ENCODE assay signal across 8 cellular contexts in the genomic region with DNA sequence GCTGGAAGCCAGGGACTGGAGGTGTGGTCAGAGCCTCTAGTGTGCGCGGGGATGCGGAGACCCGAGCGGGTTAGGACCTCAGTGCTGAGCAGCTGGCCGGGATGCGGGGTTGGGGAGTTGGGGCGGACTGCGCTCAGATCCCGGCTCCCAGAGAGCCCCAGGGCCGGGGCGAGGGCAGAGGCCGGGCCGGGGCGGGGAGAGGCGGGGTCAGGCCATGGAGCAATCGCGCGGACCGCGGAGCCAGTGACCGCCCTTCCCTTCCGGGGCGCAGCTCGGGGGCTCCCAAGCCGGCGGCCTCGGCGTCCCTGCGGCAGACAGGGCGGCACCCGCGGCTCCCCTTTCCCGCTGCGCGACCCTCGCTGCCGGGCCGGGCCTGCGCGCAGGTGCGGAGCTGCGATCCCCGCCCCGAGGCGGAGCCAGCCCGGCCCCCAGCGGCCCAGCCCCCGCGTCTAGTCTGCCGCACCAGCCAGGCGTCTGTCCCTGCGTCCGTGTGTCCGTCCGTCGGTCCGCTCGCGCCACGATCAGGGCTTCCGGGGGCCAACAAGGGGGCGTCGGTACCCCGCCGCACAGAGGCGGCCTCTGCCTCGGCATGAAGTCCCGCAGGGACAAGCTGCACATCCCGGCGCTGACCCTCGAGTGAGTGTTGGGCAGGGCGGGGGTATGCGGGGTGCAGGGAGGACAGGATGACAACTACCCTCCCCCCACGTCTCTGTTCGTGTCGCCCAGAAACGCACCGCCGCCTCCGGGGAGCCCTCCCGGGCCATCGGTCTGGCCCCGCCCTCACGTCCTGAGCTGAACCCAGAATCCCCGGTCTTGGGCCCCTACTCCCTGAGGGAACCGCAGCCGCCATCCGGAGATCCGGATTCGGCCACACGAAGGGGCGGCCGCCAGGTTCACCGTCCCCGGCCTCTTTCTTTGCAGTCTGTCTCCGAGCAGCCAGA. TPM values are rescaled to one million over a fixed set of nuclear protein-coding genes. Genes with fewer than 3 reads are reported as not detected.
DNase-seq lines count a peak whose midpoint lies in the region; ATAC-seq and TF ChIP-seq lines count a peak whose summit lies in the region.

No MANE protein-coding gene starts in this region.

- H3K27me3 ChIP-seq in BJ (ENCODE audit: control insufficient read depth, insufficient read depth, low read length), result no peaks in the 10 kb centered on the region
- H3K27me3 ChIP-seq in effector memory CD4-positive, alpha-beta T cell (replicated peaks; ENCODE audit: control insufficient read depth, insufficient read depth, low read length, poor library complexity, severe bottlenecking), result no peaks in the 10 kb centered on the region
- H3K27me3 ChIP-seq in stomach smooth muscle (ENCODE audit: control insufficient read depth in 1 of 2, insufficient read depth in 2 of 2, low read length in 2 of 2), result peaks cover 13 to 25% of the 10 kb centered on the region in 2 donors

- peak overlapping the region; percentile 51 to 60 for H3K9ac ChIP-seq in stomach smooth muscle (ENCODE audit: low read length in 2 of 2)

- intact Hi-C loops in activated B cell treated with CpG ODN at 0.5 μM for 24 hours (cut with micrococcal nuclease), result loop anchor here (10.0 kb wide), 1 partner anchor 305 kb away; a partner anchor contains a TSS

- CTCF ChIA-PET in BJ (lab: Yijun Ruan, JAX) (interaction anchor here (0.6 to 2.4 kb wide), 8 partner anchors 8 to 911 kb away, joined by 3 to 9 read pairs (median 4); a partner anchor contains a TSS), HEK293T (lab: Yijun Ruan, JAX) (interaction anchor here (0.6 to 1.1 kb wide), 3 partner anchors 8 to 58 kb away, joined by 3 to 8 read pairs (median 3); no protein-coding TSS in a partner anchor), activated B cell treated with CpG ODN at 0.5 μM for 24 hours (lab: Charles Lee) (interaction anchor here (1.2 to 3.8 kb wide), 4 partner anchors 15 to 142 kb away, joined by 3 to 18 read pairs (median 4); a partner anchor contains a TSS)

- peaks cover 54% of the 10 kb centered on the region for H3K4me1 Mint-ChIP-seq in activated B cell treated with CpG ODN at 0.5 μM for 24 hours
- H3K4me1 Mint-ChIP-seq in mesothelial cell of epicardium, result peaks cover 4% of the 10 kb centered on the region

- DNase-seq in BJ (ENCODE audit: low read depth), result no peak
- DNase-seq in HEK293T (ENCODE audit: extremely low spot score), result peak; percentile 39
- DNase-seq in activated B cell treated with CpG ODN at 0.5 μM for 24 hours, result peak; percentile 62
- peak in 1 of 3 donors; percentile 23 for DNase-seq in effector memory CD4-positive, alpha-beta T cell
- DNase-seq in mesothelial cell of epicardium (ENCODE audit: low spot score in 2 of 2, unreplicated experiment in 2 of 2), result peak in 1 of 2 experiments; percentile 57
- DNase-seq in NCI-H1694 (lab: John Stamatoyannopoulos, UW), result no peak
- DNase-seq in NCI-H1092 (lab: John Stamatoyannopoulos, UW), result no peak

- H3K36me3 Mint-ChIP-seq in activated B cell treated with CpG ODN at 0.5 μM for 24 hours (ENCODE audit: low read depth) (peaks cover 37% of the 10 kb centered on the region), mesothelial cell of epicardium (no peaks in the 10 kb centered on the region)

- POLR2A ChIA-PET in BJ (lab: Charles Lee), result interaction anchor here (0.6 kb wide), 1 partner anchor 168 kb away, joined by 3 read pairs; no protein-coding TSS in a partner anchor
- POLR2A ChIA-PET in HEK293T (lab: Yijun Ruan, JAX), result interaction anchor here (1.4 to 1.7 kb wide), 4 partner anchors 8 to 171 kb away, joined by 3 to 6 read pairs (median 4); a partner anchor contains a TSS
- POLR2A ChIA-PET in activated B cell treated with CpG ODN at 0.5 μM for 24 hours (lab: Charles Lee), result interaction anchor here (0.7 to 9.7 kb wide), 16 partner anchors 9 to 170 kb away, joined by 3 to 146 read pairs (median 5); a partner anchor contains a TSS

- H3K36me3 ChIP-seq in BJ (ENCODE audit: control insufficient read depth, insufficient read depth, low read length) (peaks cover 3% of the 10 kb centered on the region), stomach smooth muscle (ENCODE audit: control insufficient read depth in 2 of 2, insufficient read depth in 2 of 2, low read length in 2 of 2) (no peaks in the 10 kb centered on the region)
- H3K36me3 ChIP-seq in effector memory CD4-positive, alpha-beta T cell (ENCODE audit: control insufficient read depth, insufficient read depth, low read length), result no peaks in the 10 kb centered on the region

- H3K4me3 Mint-ChIP-seq in activated B cell treated with CpG ODN at 0.5 μM for 24 hours (peak overlapping the region; percentile 80), mesothelial cell of epicardium (peak overlapping the region; percentile 69)

- ATAC-seq in activated B cell treated with CpG ODN at 0.5 μM for 24 hours (ENCODE audit: low read depth), result peak; percentile 57

- peak overlapping the region; percentile 66 for H3K27ac ChIP-seq in effector memory CD4-positive, alpha-beta T cell (ENCODE audit: insufficient read depth, low read length, poor library complexity, severe bottlenecking)
- H3K27ac ChIP-seq in stomach smooth muscle (ENCODE audit: low read length), result no peak overlapping the region

- H3K9me3 ChIP-seq in effector memory CD4-positive, alpha-beta T cell (ENCODE audit: control insufficient read depth, low read length), result no peaks in the 10 kb centered on the region
- no peaks in the 10 kb centered on the region for H3K9me3 ChIP-seq in stomach smooth muscle (ENCODE audit: control insufficient read depth in 2 of 2, low read length in 2 of 2)

- H3K4me3 ChIP-seq in BJ (ENCODE audit: low read depth, low read length) (peak overlapping the region; percentile 92), stomach smooth muscle (ENCODE audit: low read length in 2 of 2) (peak overlapping the region; percentile 68 to 76)
- peak overlapping the region; percentile 66 for H3K4me3 ChIP-seq in effector memory CD4-positive, alpha-beta T cell (ENCODE audit: insufficient read depth, low read depth, low read length, poor library complexity, severe bottlenecking)

- H3K27me3 Mint-ChIP-seq in activated B cell treated with CpG ODN at 0.5 μM for 24 hours (no peaks in the 10 kb centered on the region), mesothelial cell of epicardium (ENCODE audit: low read depth) (peaks cover 12% of the 10 kb centered on the region)

- no peak for TF ChIP-seq CTCF in BJ (IDR thresholded peaks at IDR 0.05; ENCODE audit: insufficient read depth, low read depth, low read length)
- TF ChIP-seq CTCF in activated B cell treated with CpG ODN at 0.5 μM for 24 hours (IDR thresholded peaks at IDR 0.05), result no peak
- no peak for TF ChIP-seq CTCF in mesothelial cell of epicardium (IDR thresholded peaks at IDR 0.05; ENCODE audit: unreplicated experiment)

- H3K27ac Mint-ChIP-seq in activated B cell treated with CpG ODN at 0.5 μM for 24 hours (peak overlapping the region; percentile 83), mesothelial cell of epicardium (no peak overlapping the region)

- H3K9me3 Mint-ChIP-seq in activated B cell treated with CpG ODN at 0.5 μM for 24 hours (no peaks in the 10 kb centered on the region), mesothelial cell of epicardium (no peaks in the 10 kb centered on the region)

- H3K4me1 ChIP-seq in effector memory CD4-positive, alpha-beta T cell (ENCODE audit: control insufficient read depth, insufficient read depth, low read length, poor library complexity, severe bottlenecking), result peaks cover 15% of the 10 kb centered on the region
- peaks cover 15% of the 10 kb centered on the region for H3K4me1 ChIP-seq in stomach smooth muscle (ENCODE audit: control insufficient read depth, insufficient read depth, low read length)

TF ChIP-seq in HEK293T, 16 proteins besides CTCF, POLR2A, EP300 and RAD21:
- TF ChIP-seq LEF1 (IDR thresholded peaks at IDR 0.05; ENCODE audit: borderline replicate concordance) (no peak), CTBP1 (IDR thresholded peaks at IDR 0.05; ENCODE audit: borderline replicate concordance) (no peak)

RNA-seq across cellular contexts. Expression of a gene that starts 12.4 kb away (rescaled TPM):
- polyA plus RNA-seq in BJ (2011; rRNA removed), result 1.9 and 2.8 TPM in 2 replicates
- 3.6 and 4.9 TPM in 2 replicates for polyA minus RNA-seq in BJ (2011; rRNA and poly(A)+ RNA removed)
- 44.3 and 48.6 TPM in 2 replicates for total RNA-seq in activated B cell treated with CpG ODN at 0.5 μM for 24 hours
- 15.0 to 17.0 TPM (median 16.0 TPM) in 3 replicates for total RNA-seq in mesothelial cell of epicardium

RNA-seq across cellular contexts. Expression of a gene that starts 23.3 kb away (rescaled TPM):
- polyA plus RNA-seq in BJ (2011; rRNA removed), result 0.10 and 0.13 TPM in 2 replicates
- polyA minus RNA-seq in BJ (2011; rRNA and poly(A)+ RNA removed), result 0.21 TPM in 1 of 2 replicates, not detected in the other
- 19.9 and 20.9 TPM in 2 replicates for total RNA-seq in activated B cell treated with CpG ODN at 0.5 μM for 24 hours
- total RNA-seq in mesothelial cell of epicardium, result not detected in 3 replicates

RNA-seq across cellular contexts. Expression of a gene that starts 43.0 kb away (rescaled TPM):
- polyA plus RNA-seq in BJ (2011; rRNA removed), result 9.4 and 17.4 TPM in 2 replicates
- polyA minus RNA-seq in BJ (2011; rRNA and poly(A)+ RNA removed), result 12.3 and 15.0 TPM in 2 replicates
- total RNA-seq in activated B cell treated with CpG ODN at 0.5 μM for 24 hours (12.0 and 12.7 TPM in 2 replicates), mesothelial cell of epicardium (90.4 to 95.5 TPM (median 94.7 TPM) in 3 replicates)

Comparison
In these comparisons a context has a peak if more than half of its experiments do, and no peak if none do; other contexts are left out.
1. DNase-seq: peak in HEK293T (single experiment) and activated B cell treated with CpG ODN at 0.5 μM for 24 hours (single experiment); none in BJ (single experiment), NCI-H1694 (single experiment) and NCI-H1092 (single experiment).
2. RNA of a gene that starts 23.3 kb away (total RNA-seq): 19.9 to 20.9 TPM in activated B cell treated with CpG ODN at 0.5 μM for 24 hours; not detected in mesothelial cell of epicardium; every median in the first group is over 10 times any median in the second.
3. Peak in every context shown above with its lines, with median percentiles within 50 percentile points of each other: H3K4me3 ChIP-seq.